ENCODE assay signal across 8 cellular contexts in the genomic region with DNA sequence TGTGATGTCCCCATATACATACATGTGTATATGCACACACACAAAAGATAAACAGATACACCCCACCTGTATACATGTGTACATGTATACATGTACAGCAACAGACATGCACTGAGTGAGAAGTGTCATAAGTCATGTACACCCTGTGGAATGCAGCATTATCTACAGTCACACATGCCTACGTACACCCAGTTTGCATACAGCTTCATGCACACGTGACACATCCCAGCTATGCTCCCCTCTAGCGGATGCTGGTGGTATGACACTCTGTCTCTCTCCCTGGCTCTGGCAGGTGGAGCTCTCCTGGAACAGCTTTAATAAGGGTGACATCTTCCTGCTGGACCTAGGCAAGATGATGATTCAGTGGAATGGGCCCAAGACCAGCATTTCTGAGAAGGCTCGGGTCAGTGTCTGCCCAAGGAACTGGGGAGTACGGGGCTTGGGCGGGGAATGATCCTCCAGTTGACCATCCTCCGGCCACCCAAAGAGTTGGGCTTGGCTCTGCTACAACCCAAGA. TPM values are rescaled to one million over a fixed set of nuclear protein-coding genes. Genes with fewer than 3 reads are reported as not detected.
DNase-seq lines count a peak whose midpoint lies in the region; ATAC-seq and TF ChIP-seq lines count a peak whose summit lies in the region.

No MANE protein-coding gene starts in this region.

- no TSS peak for BruUV-seq in Calu3 (replicated peaks; lab: Mats Ljungman, UMichigan)

- peak overlapping the region; percentile 60 for H3K27ac Mint-ChIP-seq in Calu3 (ENCODE audit: unreplicated experiment)
- no peak overlapping the region for H3K27ac Mint-ChIP-seq in neural crest cell (ENCODE audit: unreplicated experiment)
- H3K27ac Mint-ChIP-seq in stimulated activated naive CD8-positive, alpha-beta T cell treated with anti-CD3 and anti-CD28 coated beads, Interleukin-15, amount 100 ng/mL, for 72 hours = no peak overlapping the region

- peak; percentile 86 for DNase-seq in Calu3
- peak; percentile 89 for DNase-seq in OCI-M1 (lab: John Stamatoyannopoulos, UW)
- DNase-seq in activated CD8-positive, alpha-beta memory T cell treated with anti-CD3 and anti-CD28 coated beads, Interleukin-2, amount 50 U/mL, for 48 hours = peak; percentile 93
- peak; percentile 94 for DNase-seq in esophagus muscularis mucosa (ENCODE audit: extremely low spot score)
- DNase-seq in neural crest cell (ENCODE audit: low read depth, low spot score) = peak; percentile 80
- peak; percentile 81 to 85 for DNase-seq in stimulated activated naive CD8-positive, alpha-beta T cell treated with anti-CD3 and anti-CD28 coated beads, Interleukin-15, amount 100 ng/mL, for 72 hours

- H3K27me3 ChIP-seq in esophagus muscularis mucosa = no peaks in the 10 kb centered on the region

- H3K4me1 Mint-ChIP-seq in Calu3 (ENCODE audit: low read depth, unreplicated experiment) (peaks cover 38% of the 10 kb centered on the region), neural crest cell (peaks cover 54% of the 10 kb centered on the region)
- peaks cover 65% of the 10 kb centered on the region for H3K4me1 Mint-ChIP-seq in stimulated activated naive CD8-positive, alpha-beta T cell treated with anti-CD3 and anti-CD28 coated beads, Interleukin-15, amount 100 ng/mL, for 72 hours

- TF ChIP-seq POLR2A in esophagus muscularis mucosa (IDR thresholded peaks at IDR 0.05; ENCODE audit: low read depth) = no peak

- intact Hi-C loops in Calu3 (cut with micrococcal nuclease; ENCODE audit: unreplicated experiment) = loop anchor here (1.0 kb wide), 1 partner anchor 23 kb away; no protein-coding TSS in a partner anchor
- intact Hi-C loops in esophagus muscularis mucosa (cut with DNase I) = no loop called here

- peak; percentile 87 for TF ChIP-seq CTCF in Calu3 (IDR thresholded peaks at IDR 0.05; ENCODE audit: unreplicated experiment)
- TF ChIP-seq CTCF in esophagus muscularis mucosa (IDR thresholded peaks at IDR 0.05) = peak; percentile 79 to 97 (median 84)
- TF ChIP-seq CTCF in neural crest cell (conservative IDR thresholded peaks at IDR 0.05) = peak; percentile 83

- H3K9me3 Mint-ChIP-seq in Calu3 (ENCODE audit: low read depth, unreplicated experiment) = no peaks in the 10 kb centered on the region
- no peaks in the 10 kb centered on the region for H3K9me3 Mint-ChIP-seq in neural crest cell
- no peaks in the 10 kb centered on the region for H3K9me3 Mint-ChIP-seq in stimulated activated naive CD8-positive, alpha-beta T cell treated with anti-CD3 and anti-CD28 coated beads, Interleukin-15, amount 100 ng/mL, for 72 hours

- H3K36me3 ChIP-seq in esophagus muscularis mucosa = peaks cover 0 to 12% (median 6%) of the 10 kb centered on the region in 4 donors

- H3K36me3 Mint-ChIP-seq in Calu3 (ENCODE audit: insufficient read depth, unreplicated experiment) = peaks cover 42% of the 10 kb centered on the region
- no peaks in the 10 kb centered on the region for H3K36me3 Mint-ChIP-seq in neural crest cell (ENCODE audit: low read depth)

- ATAC-seq in GM19467 (IDR thresholded peaks at IDR 0.05; ENCODE audit: unreplicated experiment) (peak; percentile 39), HG03565 (IDR thresholded peaks at IDR 0.05; ENCODE audit: unreplicated experiment) (peak; percentile 59)
- peak; percentile 56 for ATAC-seq in stimulated activated naive CD8-positive, alpha-beta T cell treated with anti-CD3 and anti-CD28 coated beads, Interleukin-15, amount 100 ng/mL, for 72 hours

- H3K27me3 Mint-ChIP-seq in Calu3 (ENCODE audit: unreplicated experiment) = no peaks in the 10 kb centered on the region
- peaks cover 4% of the 10 kb centered on the region for H3K27me3 Mint-ChIP-seq in neural crest cell (ENCODE audit: low read depth)
- H3K27me3 Mint-ChIP-seq in stimulated activated naive CD8-positive, alpha-beta T cell treated with anti-CD3 and anti-CD28 coated beads, Interleukin-15, amount 100 ng/mL, for 72 hours = no peaks in the 10 kb centered on the region

- no peak overlapping the region for H3K4me3 ChIP-seq in esophagus muscularis mucosa

- peak overlapping the region in 1 of 4 donors; percentile 94 for H3K27ac ChIP-seq in esophagus muscularis mucosa (replicated peaks in 1 of 4)

- no peak for TF ChIP-seq EP300 in esophagus muscularis mucosa (IDR thresholded peaks at IDR 0.05)

- H3K4me3 Mint-ChIP-seq in Calu3 (ENCODE audit: low read depth, unreplicated experiment) (no peak overlapping the region), neural crest cell (peak overlapping the region; percentile 23)
- no peak overlapping the region for H3K4me3 Mint-ChIP-seq in stimulated activated naive CD8-positive, alpha-beta T cell treated with anti-CD3 and anti-CD28 coated beads, Interleukin-15, amount 100 ng/mL, for 72 hours

- H3K4me1 ChIP-seq in esophagus muscularis mucosa = peaks cover 18 to 47% (median 38%) of the 10 kb centered on the region in 4 donors

- CTCF ChIA-PET in Calu3 (lab: Charles Lee) = interaction anchor here (0.6 to 3.2 kb wide), 11 partner anchors 8 to 168 kb away, joined by 3 to 50 read pairs (median 5); a partner anchor contains a TSS

- 50% methylated on average over 4 of the region's 7 CpGs for WGBS in esophagus muscularis mucosa

- H3K9me3 ChIP-seq in esophagus muscularis mucosa = no peaks in the 10 kb centered on the region

RNA-seq across cellular contexts. Expression of a gene that starts 6.3 kb away (rescaled TPM):
- total RNA-seq in Calu3 (2022) = 52.6 and 86.8 TPM in 2 replicates
- total RNA-seq in esophagus muscularis mucosa = 1 to 10 TPM; 3.2 to 5.1 (median 4.4) TPM
- total RNA-seq in neural crest cell = 4.9 and 6.2 TPM in 2 replicates

RNA-seq across cellular contexts. Expression of a gene that starts 32.6 kb away (rescaled TPM):
- total RNA-seq in Calu3 (2022) (7.8 and 9.8 TPM in 2 replicates), esophagus muscularis mucosa (10 to 100 TPM; 21.0 to 35.3 (median 28.5) TPM), neural crest cell (36.9 and 37.2 TPM in 2 replicates)

RNA-seq across cellular contexts. Expression of a gene that starts 42.2 kb away (rescaled TPM):
- total RNA-seq in Calu3 (2022) (0.28 and 0.78 TPM in 2 replicates), esophagus muscularis mucosa (under 1 TPM; 0.19 to 0.42 (median 0.37) TPM), neural crest cell (1.1 and 1.3 TPM in 2 replicates)
